ENCODE assay signal across 1 cellular context in genomic region chr1:209607102-209607794, GRCh38.
TF ChIP-seq lines count a peak whose summit lies in the region.

No MANE protein-coding gene starts in this region.

TF ChIP-seq in K562, 482 proteins besides CTCF, POLR2A, EP300 and RAD21 (continued from another document):
- TF ChIP-seq ATF3 (IDR thresholded peaks at IDR 0.05) (peak; percentile 69), ATF3 (CRISPR knock-in tag; conservative IDR thresholded peaks at IDR 0.05) (no peak), ZNF436 (CRISPR knock-in tag; IDR thresholded peaks at IDR 0.05) (no peak), GTF3C2 (IDR thresholded peaks at IDR 0.05; ENCODE audit: borderline replicate concordance, extremely low read depth, insufficient read length) (no peak), JUND (IDR thresholded peaks at IDR 0.05; ENCODE audit: borderline replicate concordance, low read depth, low read length) (peak; percentile 28; the same call in 1 of the 2 replicates), JUND (tag; IDR thresholded peaks at IDR 0.05; ENCODE audit: borderline replicate concordance, low read depth, low read length) (0 out of 3 replicates have a peak, but pooled peaks have one; percentile 21), RFX7 (CRISPR knock-in tag; IDR thresholded peaks at IDR 0.05) (no peak)
